Comparison of ENCODE assay signal across 1 cellular context in the genomic region with DNA sequence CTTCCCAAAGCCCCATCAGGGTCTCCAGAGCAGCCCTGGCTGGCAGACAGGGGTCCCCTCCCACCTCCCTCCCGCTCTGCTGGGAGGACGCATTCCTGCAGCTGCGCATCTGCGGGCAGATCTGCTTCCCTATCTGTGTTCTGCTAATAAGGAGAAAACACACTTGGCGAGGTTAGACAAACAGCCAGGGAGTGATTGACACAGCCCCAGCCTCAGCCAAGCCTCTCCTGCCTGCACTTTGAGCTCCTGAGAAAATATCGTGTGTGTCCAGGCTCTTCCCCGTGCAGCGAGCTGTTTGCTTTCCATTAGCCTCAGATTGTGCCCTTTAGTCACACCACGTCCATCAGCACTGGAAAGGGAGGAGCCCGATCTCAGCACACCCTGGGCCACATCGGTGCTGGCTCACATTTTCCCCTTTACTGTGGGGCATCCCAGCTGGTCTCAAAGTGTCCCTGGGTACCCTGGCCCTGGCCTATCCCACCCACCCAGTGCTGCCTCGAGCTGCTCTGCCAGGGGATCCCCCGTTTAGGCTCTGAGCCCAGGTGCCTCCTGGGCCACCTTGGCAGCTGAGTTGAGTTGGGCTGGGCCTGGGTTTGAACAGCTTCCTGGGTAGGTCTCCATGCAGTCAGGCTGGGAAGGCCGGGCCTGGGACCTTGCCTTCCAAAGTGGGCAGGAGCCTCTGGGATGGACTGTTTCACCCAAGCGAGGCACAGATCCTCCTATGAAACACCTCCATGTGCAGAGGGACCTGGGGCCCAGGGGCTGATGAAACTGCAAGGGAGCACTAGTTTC.
TF ChIP-seq lines count a peak whose summit lies in the region.

No MANE protein-coding gene starts in this region.

TF ChIP-seq in HepG2, 621 proteins besides CTCF, POLR2A, EP300 and RAD21 (continued from another document and continues in another):
- TF ChIP-seq POLR2AphosphoS5 (IDR thresholded peaks at IDR 0.05; ENCODE audit: low read depth, low read length) (no peak), U2AF2 (IDR thresholded peaks at IDR 0.05; ENCODE audit: low read depth, low read length) (no peak), ZNF772 (CRISPR knock-in tag; IDR thresholded peaks at IDR 0.05) (no peak), MAFK (conservative IDR thresholded peaks at IDR 0.05 in 1 of 2, IDR thresholded peaks at IDR 0.05 in 1 of 2; ENCODE audit: low read length in 2 of 2) (no peak), ZNF24 (IDR thresholded peaks at IDR 0.05) (no peak), ZNF558 (CRISPR knock-in tag; IDR thresholded peaks at IDR 0.05; ENCODE audit: borderline replicate concordance) (no peak), CCAR2 (optimal IDR thresholded peaks at IDR 0.05; ENCODE audit: low read depth, low read length) (no peak), ZMYM2 (CRISPR knock-in tag; IDR thresholded peaks at IDR 0.05) (no peak), TP53 (CRISPR knock-in tag; conservative IDR thresholded peaks at IDR 0.05) (no peak), ZNF484 (CRISPR knock-in tag; IDR thresholded peaks at IDR 0.05; ENCODE audit: borderline replicate concordance, low read depth) (no peak), ZNF232 (CRISPR knock-in tag; IDR thresholded peaks at IDR 0.05; ENCODE audit: borderline replicate concordance) (no peak), ETV6 (CRISPR knock-in tag; conservative IDR thresholded peaks at IDR 0.05) (no peak), ZNF143 (CRISPR knock-in tag; IDR thresholded peaks at IDR 0.05) (no peak), ZNF724P (CRISPR knock-in tag; IDR thresholded peaks at IDR 0.05; ENCODE audit: borderline replicate concordance) (no peak), ZNF660 (CRISPR knock-in tag; IDR thresholded peaks at IDR 0.05; ENCODE audit: borderline replicate concordance, low read depth) (no peak), ASH2L (IDR thresholded peaks at IDR 0.05; ENCODE audit: insufficient read length, low read depth, low read length) (no peak), CAMTA2 (CRISPR knock-in tag; IDR thresholded peaks at IDR 0.05; ENCODE audit: borderline replicate concordance) (no peak), CBFB (CRISPR knock-in tag; IDR thresholded peaks at IDR 0.05) (no peak), ZNF644 (CRISPR knock-in tag; IDR thresholded peaks at IDR 0.05; ENCODE audit: low read depth) (0 out of 2 replicates have a peak, but pooled peaks have one; percentile 36), FOXO1 (CRISPR knock-in tag; IDR thresholded peaks at IDR 0.05) (peak; percentile 54; the same call in 1 of the 2 replicates), DMAP1 (CRISPR knock-in tag; IDR thresholded peaks at IDR 0.05) (no peak), JDP2 (CRISPR knock-in tag; IDR thresholded peaks at IDR 0.05; ENCODE audit: borderline replicate concordance) (no peak), KLF16 (CRISPR knock-in tag; IDR thresholded peaks at IDR 0.05) (no peak), DNMT3B (CRISPR knock-in tag; conservative IDR thresholded peaks at IDR 0.05) (no peak), CC2D1A (CRISPR knock-in tag; IDR thresholded peaks at IDR 0.05) (no peak), ZMAT3 (CRISPR knock-in tag; conservative IDR thresholded peaks at IDR 0.05) (no peak), ELF3 (CRISPR knock-in tag; IDR thresholded peaks at IDR 0.05) (peak; percentile 67), ZNF788 (CRISPR knock-in tag; IDR thresholded peaks at IDR 0.05; ENCODE audit: borderline replicate concordance) (peak; percentile 21; the same call in 1 of the 2 replicates), RXRA (CRISPR knock-in tag; IDR thresholded peaks at IDR 0.05) (peak; percentile 13; the same call in 1 of the 2 replicates), ZNF703 (CRISPR knock-in tag; IDR thresholded peaks at IDR 0.05; ENCODE audit: borderline replicate concordance) (no peak), ZKSCAN8 (CRISPR knock-in tag; IDR thresholded peaks at IDR 0.05; ENCODE audit: borderline replicate concordance) (no peak), TBP (CRISPR knock-in tag; IDR thresholded peaks at IDR 0.05) (no peak), ZNF891 (CRISPR knock-in tag; IDR thresholded peaks at IDR 0.05) (0 out of 2 replicates have a peak, but pooled peaks have one; percentile 4), KDM2A (CRISPR knock-in tag; IDR thresholded peaks at IDR 0.05; ENCODE audit: borderline replicate concordance, low read depth) (no peak), ATRX (CRISPR knock-in tag; IDR thresholded peaks at IDR 0.05; ENCODE audit: borderline replicate concordance) (no peak)
- TF ChIP-seq, protein P1, sequence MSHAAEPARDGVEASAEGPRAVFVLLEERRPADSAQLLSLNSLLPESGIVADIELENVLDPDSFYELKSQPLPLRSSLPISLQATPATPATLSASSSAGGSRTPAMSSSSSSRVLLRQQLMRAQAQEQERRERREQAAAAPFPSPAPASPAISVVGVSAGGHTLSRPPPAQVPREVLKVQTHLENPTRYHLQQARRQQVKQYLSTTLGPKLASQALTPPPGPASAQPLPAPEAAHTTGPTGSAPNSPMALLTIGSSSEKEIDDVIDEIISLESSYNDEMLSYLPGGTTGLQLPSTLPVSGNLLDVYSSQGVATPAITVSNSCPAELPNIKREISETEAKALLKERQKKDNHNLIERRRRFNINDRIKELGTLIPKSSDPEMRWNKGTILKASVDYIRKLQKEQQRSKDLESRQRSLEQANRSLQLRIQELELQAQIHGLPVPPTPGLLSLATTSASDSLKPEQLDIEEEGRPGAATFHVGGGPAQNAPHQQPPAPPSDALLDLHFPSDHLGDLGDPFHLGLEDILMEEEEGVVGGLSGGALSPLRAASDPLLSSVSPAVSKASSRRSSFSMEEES (CRISPR knock-in tag; IDR thresholded peaks at IDR 0.05), result peak; percentile 38; the same call in 1 of the 2 replicates
- TF ChIP-seq, protein P2, sequence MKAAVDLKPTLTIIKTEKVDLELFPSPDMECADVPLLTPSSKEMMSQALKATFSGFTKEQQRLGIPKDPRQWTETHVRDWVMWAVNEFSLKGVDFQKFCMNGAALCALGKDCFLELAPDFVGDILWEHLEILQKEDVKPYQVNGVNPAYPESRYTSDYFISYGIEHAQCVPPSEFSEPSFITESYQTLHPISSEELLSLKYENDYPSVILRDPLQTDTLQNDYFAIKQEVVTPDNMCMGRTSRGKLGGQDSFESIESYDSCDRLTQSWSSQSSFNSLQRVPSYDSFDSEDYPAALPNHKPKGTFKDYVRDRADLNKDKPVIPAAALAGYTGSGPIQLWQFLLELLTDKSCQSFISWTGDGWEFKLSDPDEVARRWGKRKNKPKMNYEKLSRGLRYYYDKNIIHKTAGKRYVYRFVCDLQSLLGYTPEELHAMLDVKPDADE (CRISPR knock-in tag; IDR thresholded peaks at IDR 0.05), result no peak
- TF ChIP-seq, protein P3, sequence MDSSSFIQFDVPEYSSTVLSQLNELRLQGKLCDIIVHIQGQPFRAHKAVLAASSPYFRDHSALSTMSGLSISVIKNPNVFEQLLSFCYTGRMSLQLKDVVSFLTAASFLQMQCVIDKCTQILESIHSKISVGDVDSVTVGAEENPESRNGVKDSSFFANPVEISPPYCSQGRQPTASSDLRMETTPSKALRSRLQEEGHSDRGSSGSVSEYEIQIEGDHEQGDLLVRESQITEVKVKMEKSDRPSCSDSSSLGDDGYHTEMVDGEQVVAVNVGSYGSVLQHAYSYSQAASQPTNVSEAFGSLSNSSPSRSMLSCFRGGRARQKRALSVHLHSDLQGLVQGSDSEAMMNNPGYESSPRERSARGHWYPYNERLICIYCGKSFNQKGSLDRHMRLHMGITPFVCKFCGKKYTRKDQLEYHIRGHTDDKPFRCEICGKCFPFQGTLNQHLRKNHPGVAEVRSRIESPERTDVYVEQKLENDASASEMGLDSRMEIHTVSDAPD (CRISPR knock-in tag; IDR thresholded peaks at IDR 0.05), result peak; percentile 21; the same call in 1 of the 2 replicates
- TF ChIP-seq, protein P4, sequence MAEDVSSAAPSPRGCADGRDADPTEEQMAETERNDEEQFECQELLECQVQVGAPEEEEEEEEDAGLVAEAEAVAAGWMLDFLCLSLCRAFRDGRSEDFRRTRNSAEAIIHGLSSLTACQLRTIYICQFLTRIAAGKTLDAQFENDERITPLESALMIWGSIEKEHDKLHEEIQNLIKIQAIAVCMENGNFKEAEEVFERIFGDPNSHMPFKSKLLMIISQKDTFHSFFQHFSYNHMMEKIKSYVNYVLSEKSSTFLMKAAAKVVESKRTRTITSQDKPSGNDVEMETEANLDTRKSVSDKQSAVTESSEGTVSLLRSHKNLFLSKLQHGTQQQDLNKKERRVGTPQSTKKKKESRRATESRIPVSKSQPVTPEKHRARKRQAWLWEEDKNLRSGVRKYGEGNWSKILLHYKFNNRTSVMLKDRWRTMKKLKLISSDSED (CRISPR knock-in tag; IDR thresholded peaks at IDR 0.05), result no peak
- TF ChIP-seq, protein P5, sequence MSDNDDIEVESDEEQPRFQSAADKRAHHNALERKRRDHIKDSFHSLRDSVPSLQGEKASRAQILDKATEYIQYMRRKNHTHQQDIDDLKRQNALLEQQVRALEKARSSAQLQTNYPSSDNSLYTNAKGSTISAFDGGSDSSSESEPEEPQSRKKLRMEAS (IDR thresholded peaks at IDR 0.05), result peak; percentile 51; the same call in 1 of the 2 replicates
- TF ChIP-seq, protein P6, sequence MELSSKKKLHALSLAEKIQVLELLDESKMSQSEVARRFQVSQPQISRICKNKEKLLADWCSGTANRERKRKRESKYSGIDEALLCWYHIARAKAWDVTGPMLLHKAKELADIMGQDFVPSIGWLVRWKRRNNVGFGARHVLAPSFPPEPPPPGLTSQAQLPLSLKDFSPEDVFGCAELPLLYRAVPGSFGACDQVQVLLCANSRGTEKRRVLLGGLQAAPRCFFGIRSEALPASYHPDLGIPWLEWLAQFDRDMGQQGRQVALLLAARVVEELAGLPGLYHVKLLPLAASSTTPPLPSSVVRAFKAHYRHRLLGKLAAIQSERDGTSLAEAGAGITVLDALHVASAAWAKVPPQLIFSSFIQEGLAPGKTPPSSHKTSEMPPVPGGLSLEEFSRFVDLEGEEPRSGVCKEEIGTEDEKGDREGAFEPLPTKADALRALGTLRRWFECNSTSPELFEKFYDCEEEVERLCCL (CRISPR knock-in tag; IDR thresholded peaks at IDR 0.05; ENCODE audit: borderline replicate concordance), result no peak
- TF ChIP-seq, protein P7, sequence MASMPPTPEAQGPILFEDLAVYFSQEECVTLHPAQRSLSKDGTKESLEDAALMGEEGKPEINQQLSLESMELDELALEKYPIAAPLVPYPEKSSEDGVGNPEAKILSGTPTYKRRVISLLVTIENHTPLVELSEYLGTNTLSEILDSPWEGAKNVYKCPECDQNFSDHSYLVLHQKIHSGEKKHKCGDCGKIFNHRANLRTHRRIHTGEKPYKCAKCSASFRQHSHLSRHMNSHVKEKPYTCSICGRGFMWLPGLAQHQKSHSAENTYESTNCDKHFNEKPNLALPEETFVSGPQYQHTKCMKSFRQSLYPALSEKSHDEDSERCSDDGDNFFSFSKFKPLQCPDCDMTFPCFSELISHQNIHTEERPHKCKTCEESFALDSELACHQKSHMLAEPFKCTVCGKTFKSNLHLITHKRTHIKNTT (CRISPR knock-in tag; IDR thresholded peaks at IDR 0.05), result no peak
- TF ChIP-seq, protein P8, sequence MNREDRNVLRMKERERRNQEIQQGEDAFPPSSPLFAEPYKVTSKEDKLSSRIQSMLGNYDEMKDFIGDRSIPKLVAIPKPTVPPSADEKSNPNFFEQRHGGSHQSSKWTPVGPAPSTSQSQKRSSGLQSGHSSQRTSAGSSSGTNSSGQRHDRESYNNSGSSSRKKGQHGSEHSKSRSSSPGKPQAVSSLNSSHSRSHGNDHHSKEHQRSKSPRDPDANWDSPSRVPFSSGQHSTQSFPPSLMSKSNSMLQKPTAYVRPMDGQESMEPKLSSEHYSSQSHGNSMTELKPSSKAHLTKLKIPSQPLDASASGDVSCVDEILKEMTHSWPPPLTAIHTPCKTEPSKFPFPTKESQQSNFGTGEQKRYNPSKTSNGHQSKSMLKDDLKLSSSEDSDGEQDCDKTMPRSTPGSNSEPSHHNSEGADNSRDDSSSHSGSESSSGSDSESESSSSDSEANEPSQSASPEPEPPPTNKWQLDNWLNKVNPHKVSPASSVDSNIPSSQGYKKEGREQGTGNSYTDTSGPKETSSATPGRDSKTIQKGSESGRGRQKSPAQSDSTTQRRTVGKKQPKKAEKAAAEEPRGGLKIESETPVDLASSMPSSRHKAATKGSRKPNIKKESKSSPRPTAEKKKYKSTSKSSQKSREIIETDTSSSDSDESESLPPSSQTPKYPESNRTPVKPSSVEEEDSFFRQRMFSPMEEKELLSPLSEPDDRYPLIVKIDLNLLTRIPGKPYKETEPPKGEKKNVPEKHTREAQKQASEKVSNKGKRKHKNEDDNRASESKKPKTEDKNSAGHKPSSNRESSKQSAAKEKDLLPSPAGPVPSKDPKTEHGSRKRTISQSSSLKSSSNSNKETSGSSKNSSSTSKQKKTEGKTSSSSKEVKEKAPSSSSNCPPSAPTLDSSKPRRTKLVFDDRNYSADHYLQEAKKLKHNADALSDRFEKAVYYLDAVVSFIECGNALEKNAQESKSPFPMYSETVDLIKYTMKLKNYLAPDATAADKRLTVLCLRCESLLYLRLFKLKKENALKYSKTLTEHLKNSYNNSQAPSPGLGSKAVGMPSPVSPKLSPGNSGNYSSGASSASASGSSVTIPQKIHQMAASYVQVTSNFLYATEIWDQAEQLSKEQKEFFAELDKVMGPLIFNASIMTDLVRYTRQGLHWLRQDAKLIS (CRISPR knock-in tag; IDR thresholded peaks at IDR 0.05), result no peak
- TF ChIP-seq, protein P9, sequence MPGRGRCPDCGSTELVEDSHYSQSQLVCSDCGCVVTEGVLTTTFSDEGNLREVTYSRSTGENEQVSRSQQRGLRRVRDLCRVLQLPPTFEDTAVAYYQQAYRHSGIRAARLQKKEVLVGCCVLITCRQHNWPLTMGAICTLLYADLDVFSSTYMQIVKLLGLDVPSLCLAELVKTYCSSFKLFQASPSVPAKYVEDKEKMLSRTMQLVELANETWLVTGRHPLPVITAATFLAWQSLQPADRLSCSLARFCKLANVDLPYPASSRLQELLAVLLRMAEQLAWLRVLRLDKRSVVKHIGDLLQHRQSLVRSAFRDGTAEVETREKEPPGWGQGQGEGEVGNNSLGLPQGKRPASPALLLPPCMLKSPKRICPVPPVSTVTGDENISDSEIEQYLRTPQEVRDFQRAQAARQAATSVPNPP (CRISPR knock-in tag; IDR thresholded peaks at IDR 0.05), result no peak
- TF ChIP-seq, protein P10, sequence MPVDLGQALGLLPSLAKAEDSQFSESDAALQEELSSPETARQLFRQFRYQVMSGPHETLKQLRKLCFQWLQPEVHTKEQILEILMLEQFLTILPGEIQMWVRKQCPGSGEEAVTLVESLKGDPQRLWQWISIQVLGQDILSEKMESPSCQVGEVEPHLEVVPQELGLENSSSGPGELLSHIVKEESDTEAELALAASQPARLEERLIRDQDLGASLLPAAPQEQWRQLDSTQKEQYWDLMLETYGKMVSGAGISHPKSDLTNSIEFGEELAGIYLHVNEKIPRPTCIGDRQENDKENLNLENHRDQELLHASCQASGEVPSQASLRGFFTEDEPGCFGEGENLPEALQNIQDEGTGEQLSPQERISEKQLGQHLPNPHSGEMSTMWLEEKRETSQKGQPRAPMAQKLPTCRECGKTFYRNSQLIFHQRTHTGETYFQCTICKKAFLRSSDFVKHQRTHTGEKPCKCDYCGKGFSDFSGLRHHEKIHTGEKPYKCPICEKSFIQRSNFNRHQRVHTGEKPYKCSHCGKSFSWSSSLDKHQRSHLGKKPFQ (CRISPR knock-in tag; IDR thresholded peaks at IDR 0.05; ENCODE audit: insufficient replicate concordance), result no peak
- TF ChIP-seq, protein P11, sequence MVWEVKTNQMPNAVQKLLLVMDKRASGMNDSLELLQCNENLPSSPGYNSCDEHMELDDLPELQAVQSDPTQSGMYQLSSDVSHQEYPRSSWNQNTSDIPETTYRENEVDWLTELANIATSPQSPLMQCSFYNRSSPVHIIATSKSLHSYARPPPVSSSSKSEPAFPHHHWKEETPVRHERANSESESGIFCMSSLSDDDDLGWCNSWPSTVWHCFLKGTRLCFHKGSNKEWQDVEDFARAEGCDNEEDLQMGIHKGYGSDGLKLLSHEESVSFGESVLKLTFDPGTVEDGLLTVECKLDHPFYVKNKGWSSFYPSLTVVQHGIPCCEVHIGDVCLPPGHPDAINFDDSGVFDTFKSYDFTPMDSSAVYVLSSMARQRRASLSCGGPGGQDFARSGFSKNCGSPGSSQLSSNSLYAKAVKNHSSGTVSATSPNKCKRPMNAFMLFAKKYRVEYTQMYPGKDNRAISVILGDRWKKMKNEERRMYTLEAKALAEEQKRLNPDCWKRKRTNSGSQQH (CRISPR knock-in tag; IDR thresholded peaks at IDR 0.05; ENCODE audit: low read depth), result no peak
